1 cellular context compared by ENCODE assay signal in genomic region chr10:86931872-86932271, GRCh38.
TF ChIP-seq lines count a peak whose summit lies in the region.

No MANE protein-coding gene starts in this region.

TF ChIP-seq in A549, 52 proteins besides CTCF, POLR2A, EP300 and RAD21:
- no peak for TF ChIP-seq ELK1 (IDR thresholded peaks at IDR 0.05; ENCODE audit: low read depth, low read length)
- TF ChIP-seq MAFK (IDR thresholded peaks at IDR 0.05; ENCODE audit: partially characterized antibody), result peak; percentile 84
- TF ChIP-seq SMC3 (IDR thresholded peaks at IDR 0.05), result no peak
- peak in 1 of 2 experiments; percentile 18; a peak in 2 of 4 replicates for TF ChIP-seq CEBPB (IDR thresholded peaks at IDR 0.05)
